Comparison of ENCODE assay signal across 20 cellular contexts in the genomic region with DNA sequence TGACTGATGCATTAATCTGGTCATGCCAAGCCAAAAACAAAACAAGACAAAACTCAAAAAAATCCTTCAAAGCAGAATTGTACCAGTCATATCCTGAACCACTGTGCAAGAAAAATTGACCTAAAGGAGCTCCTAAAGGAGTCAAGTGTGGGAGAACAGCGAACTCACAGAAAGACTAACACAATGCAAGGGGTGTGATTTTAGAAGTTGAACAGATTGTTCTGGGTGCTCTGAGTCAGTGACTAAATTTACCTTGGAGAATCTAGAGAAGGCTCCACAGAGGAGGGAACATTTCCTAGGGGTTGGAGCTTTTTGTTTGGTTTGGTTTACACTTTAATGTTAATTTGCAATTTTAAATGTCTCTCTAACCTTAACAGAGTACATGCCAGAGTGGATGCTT. TPM values are rescaled to one million over a fixed set of nuclear protein-coding genes. Genes with fewer than 3 reads are reported as not detected.
DNase-seq lines count a peak whose midpoint lies in the region; ATAC-seq and TF ChIP-seq lines count a peak whose summit lies in the region.
"Had no signal": no experiment of that assay in that cellular context is flagged by ENCODE, and none has a peak within 500 bp of the region (broad histone marks: within the 10 kb centered on the region; RNA-seq: fewer than 3 reads in every experiment).

No MANE protein-coding gene starts in this region.

- H3K9ac ChIP-seq in SK-N-MC (ENCODE audit: insufficient read length) = no peak overlapping the region

- H3K4me3 ChIP-seq in SK-N-MC = no peak overlapping the region
- no peak overlapping the region for H3K4me3 ChIP-seq in fibroblast of mammary gland (ENCODE audit: control insufficient read depth, low read depth, low read length)
- no peak overlapping the region for H3K4me3 ChIP-seq in transverse colon
- H3K4me3 ChIP-seq: A549, K562, Peyer's patch had no signal

- WGBS in transverse colon (ENCODE audit: low coverage in 1 of 2), 2 donors = 66% methylated on average over 1 of the region's 1 CpG; no CpG with 5 or more reads in 1 of the 2 donors

- H3K4me1 Mint-ChIP-seq in progenitor cell of endocrine pancreas (ENCODE audit: low read depth) (peaks cover 3% of the 10 kb centered on the region), T-helper 17 cell (no peaks in the 10 kb centered on the region)
- no peaks in the 10 kb centered on the region for H3K4me1 Mint-ChIP-seq in activated CD4-positive, alpha-beta T cell treated with anti-CD3 and anti-CD28 coated beads, Interleukin-2, amount 10 ng/mL, durations not matched to agents 24 days and 14 days

- DNase-seq in SK-N-MC (ENCODE audit: low read depth, low spot score) (no peak), fibroblast of mammary gland (ENCODE audit: low read depth) (peak; percentile 43), progenitor cell of endocrine pancreas (ENCODE audit: low spot score, unreplicated experiment) (no peak), T-helper 17 cell (no peak), transverse colon (no peak)
- DNase-seq in activated CD4-positive, alpha-beta T cell treated with anti-CD3 and anti-CD28 coated beads, Interleukin-2, amount 10 ng/mL, durations not matched to agents 24 days and 14 days = no peak
- DNase-seq: C1 segment of cervical spinal cord, DND-41, GDM1, GOT3, NCI-H1436, NCI-H2029, NCI-H2171, NCI-H510A, Peyer's patch had no signal

- TF ChIP-seq CTCF in 22Rv1 (IDR thresholded peaks at IDR 0.05) (no peak), fibroblast of mammary gland (conservative IDR thresholded peaks at IDR 0.05; ENCODE audit: control insufficient read depth, insufficient read depth, low read depth, low read length) (no peak), progenitor cell of endocrine pancreas (IDR thresholded peaks at IDR 0.05; ENCODE audit: unreplicated experiment) (no peak), transverse colon (IDR thresholded peaks at IDR 0.05) (no peak)

- in situ Hi-C loops in transverse colon (cut with MboI; ENCODE audit: low pct_ligation_motif_present in 1 of 4, low pct_unique_long_range_greater_than_20kb in 1 of 4, low sequenced_read_pairs in 3 of 4) = no loop called here

- TF ChIP-seq EP300 in transverse colon (IDR thresholded peaks at IDR 0.05; ENCODE audit: low read depth) = no peak

- H3K9me3 ChIP-seq in SK-N-MC (ENCODE audit: low read depth, low read length) (no peaks in the 10 kb centered on the region), T-helper 17 cell (ENCODE audit: control insufficient read depth, low read length, poor library complexity, severe bottlenecking) (no peaks in the 10 kb centered on the region), transverse colon (no peaks in the 10 kb centered on the region)
- H3K9me3 ChIP-seq: A549, Peyer's patch had no signal

- intact Hi-C loops in transverse colon (cut with DNase I; ENCODE audit: low total_unique reads) = no loop called here
- intact Hi-C loops in activated CD4-positive, alpha-beta T cell treated with anti-CD3 and anti-CD28 coated beads, Interleukin-2, amount 10 ng/mL, durations not matched to agents 24 days and 14 days (cut with micrococcal nuclease) = no loop called here

- ATAC-seq in T-helper 17 cell (no peak), GM18861 (IDR thresholded peaks at IDR 0.05; ENCODE audit: unreplicated experiment) (no peak)
- ATAC-seq: A549, K562, Right ventricle myocardium inferior had no signal

- no peak overlapping the region for H3K4me3 Mint-ChIP-seq in progenitor cell of endocrine pancreas (ENCODE audit: low read depth)
- H3K4me3 Mint-ChIP-seq in T-helper 17 cell = no peak overlapping the region
- no peak overlapping the region for H3K4me3 Mint-ChIP-seq in activated CD4-positive, alpha-beta T cell treated with anti-CD3 and anti-CD28 coated beads, Interleukin-2, amount 10 ng/mL, durations not matched to agents 24 days and 14 days

- H3K4me1 ChIP-seq in transverse colon = no peaks in the 10 kb centered on the region
- H3K4me1 ChIP-seq: A549, Peyer's patch had no signal

- no peaks in the 10 kb centered on the region for H3K36me3 Mint-ChIP-seq in progenitor cell of endocrine pancreas (ENCODE audit: insufficient read depth)
- no peaks in the 10 kb centered on the region for H3K36me3 Mint-ChIP-seq in T-helper 17 cell (ENCODE audit: low read depth)
- no peaks in the 10 kb centered on the region for H3K36me3 Mint-ChIP-seq in activated CD4-positive, alpha-beta T cell treated with anti-CD3 and anti-CD28 coated beads, Interleukin-2, amount 10 ng/mL, durations not matched to agents 24 days and 14 days (ENCODE audit: low read depth)

- H3K27ac ChIP-seq in 22Rv1 (peak overlapping the region; percentile 38), SK-N-MC (peak overlapping the region; percentile 45; the same call in 1 of the 2 replicates), transverse colon (no peak overlapping the region)
- H3K27ac ChIP-seq: A549, Peyer's patch had no signal

- peaks cover 9% of the 10 kb centered on the region for H3K9me3 Mint-ChIP-seq in progenitor cell of endocrine pancreas (ENCODE audit: low read depth)
- no peaks in the 10 kb centered on the region for H3K9me3 Mint-ChIP-seq in activated CD4-positive, alpha-beta T cell treated with anti-CD3 and anti-CD28 coated beads, Interleukin-2, amount 10 ng/mL, durations not matched to agents 24 days and 14 days

- no peak for TF ChIP-seq POLR2A in transverse colon (IDR thresholded peaks at IDR 0.05)

- H3K36me3 ChIP-seq in SK-N-MC (ENCODE audit: insufficient read depth, low read length) (no peaks in the 10 kb centered on the region), transverse colon (no peaks in the 10 kb centered on the region)
- H3K36me3 ChIP-seq: Peyer's patch had no signal

- H3K27me3 Mint-ChIP-seq in progenitor cell of endocrine pancreas (no peaks in the 10 kb centered on the region), T-helper 17 cell (no peaks in the 10 kb centered on the region)
- no peaks in the 10 kb centered on the region for H3K27me3 Mint-ChIP-seq in activated CD4-positive, alpha-beta T cell treated with anti-CD3 and anti-CD28 coated beads, Interleukin-2, amount 10 ng/mL, durations not matched to agents 24 days and 14 days

- H3K27ac Mint-ChIP-seq in progenitor cell of endocrine pancreas (peak overlapping the region; percentile 19), T-helper 17 cell (no peak overlapping the region)
- no peak overlapping the region for H3K27ac Mint-ChIP-seq in activated CD4-positive, alpha-beta T cell treated with anti-CD3 and anti-CD28 coated beads, Interleukin-2, amount 10 ng/mL, durations not matched to agents 24 days and 14 days

- H3K27me3 ChIP-seq in transverse colon = no peaks in the 10 kb centered on the region
- H3K27me3 ChIP-seq: Peyer's patch had no signal

RNA-seq across cellular contexts. Expression of a gene that starts 48.9 kb away (rescaled TPM):
- total RNA-seq in progenitor cell of endocrine pancreas (43.5 and 47.8 TPM in 2 replicates), T-helper 17 cell (10 to 100 TPM; 48.6 to 51.5 TPM), transverse colon (10 to 100 TPM; 22.7 to 75.4 (median 51.2) TPM)
- total RNA-seq in activated CD4-positive, alpha-beta T cell treated with anti-CD3 and anti-CD28 coated beads, Interleukin-2, amount 10 ng/mL, durations not matched to agents 24 days and 14 days = 50.7 and 53.4 TPM in 2 replicates

Comparison
In these comparisons a context has a peak if more than half of its experiments do, and no peak if none do; other contexts are left out.
1. H3K27ac ChIP-seq: peak in 22Rv1 (single experiment) and SK-N-MC (single experiment); none in transverse colon (0 of 4).